9 cellular contexts compared by ENCODE assay signal in genomic region chr2:2698182-2699116, GRCh38.
DNase-seq lines count a peak whose midpoint lies in the region; ATAC-seq and TF ChIP-seq lines count a peak whose summit lies in the region.
"Had no signal": no experiment of that assay in that cellular context is flagged by ENCODE, and none has a peak within 500 bp of the region (broad histone marks: within the 10 kb centered on the region; RNA-seq: fewer than 3 reads in every experiment).

No MANE protein-coding gene starts in this region.

- peak; percentile 56 for TF ChIP-seq CTCF in C4-2B (conservative IDR thresholded peaks at IDR 0.05)
- peak; percentile 42 for TF ChIP-seq CTCF in GM12873 (IDR thresholded peaks at IDR 0.05; ENCODE audit: insufficient read depth, low read depth, low read length, missing control alignments)

- no peak overlapping the region for H3K27ac ChIP-seq in C4-2B

- DNase-seq in NCI-H524 treated with DMSO at 0.1 percent for 48 hours (lab: John Stamatoyannopoulos, UW): peak; percentile 33
- DNase-seq in activated CD8-positive, alpha-beta memory T cell treated with anti-CD3 and anti-CD28 coated beads, Interleukin-2, amount 50 U/mL, for 48 hours: no peak
- DNase-seq: KG1 had no signal

- ATAC-seq in esophagus mucosa (peak; percentile 38), HG02981 (IDR thresholded peaks at IDR 0.05; ENCODE audit: unreplicated experiment) (no peak), HG03571 (IDR thresholded peaks at IDR 0.05; ENCODE audit: unreplicated experiment) (no peak), GM18511 (IDR thresholded peaks at IDR 0.05; ENCODE audit: unreplicated experiment) (no peak)
